ENCODE assay signal across 14 cellular contexts in the genomic region with DNA sequence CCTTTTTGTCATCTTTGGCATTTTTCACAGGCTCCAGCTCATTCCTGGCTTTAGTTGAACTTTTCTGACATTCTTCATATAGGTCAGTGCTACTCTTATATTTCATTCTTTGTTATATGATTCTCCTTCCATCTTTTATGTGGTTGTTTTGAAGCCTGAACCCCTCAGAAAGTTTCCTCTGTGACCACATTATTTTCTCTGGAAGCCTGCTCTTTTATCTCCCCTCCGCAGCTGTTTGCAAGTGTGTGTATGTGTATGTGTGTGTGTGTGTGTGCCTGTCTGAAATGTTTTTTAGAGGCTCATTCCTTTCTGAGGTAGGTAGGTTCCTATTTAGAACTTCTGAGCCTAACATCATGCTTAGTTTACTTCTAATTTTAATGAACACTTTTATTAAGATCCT. TPM values are rescaled to one million over a fixed set of nuclear protein-coding genes. Genes with fewer than 3 reads are reported as not detected.
"Had no signal": no experiment of that assay in that cellular context is flagged by ENCODE, and none has a peak within 500 bp of the region (broad histone marks: within the 10 kb centered on the region; RNA-seq: fewer than 3 reads in every experiment).

No MANE protein-coding gene starts in this region.

- H3K4me3 ChIP-seq: smooth muscle cell, tibial artery had no signal

- H3K4me2 ChIP-seq: smooth muscle cell had no signal

- H3K27ac ChIP-seq: tibial artery had no signal

- H3K4me1 ChIP-seq: tibial artery had no signal

- H3K9me3 ChIP-seq: tibial artery had no signal

- H3K36me3 ChIP-seq: tibial artery had no signal

- ATAC-seq: activated naive CD4-positive, alpha-beta T cell treated with anti-CD3 and anti-CD28 coated beads, Interleukin-2, amount 50 U/mL, for 72 hours; activated T-cell treated with anti-CD3 and anti-CD28 coated beads, Interleukin-2, amount 50 U/mL, for 4 hours; effector memory CD8-positive, alpha-beta T cell; natural killer cell; right cardiac atrium had no signal

- H3K27me3 ChIP-seq: tibial artery had no signal

- DNase-seq: activated CD4-positive, alpha-beta memory T cell treated with anti-CD3 and anti-CD28 coated beads for 36 hours; activated CD4-positive, alpha-beta T cell treated with anti-CD3 and anti-CD28 coated beads for 1 hour; activated effector memory CD4-positive, alpha-beta T cell treated with anti-CD3 and anti-CD28 coated beads, Interleukin-2, amount 50 U/mL, for 16 hours; activated T-cell treated with anti-CD3 and anti-CD28 coated beads, Interleukin-2, amount 50 U/mL, for 4 hours; cortex of kidney; effector memory CD8-positive, alpha-beta T cell; immature natural killer cell; mammary epithelial cell; natural killer cell; right cardiac atrium; tibial artery had no signal

RNA-seq across cellular contexts. Expression of a gene that starts 47.6 kb away (rescaled TPM):
- total RNA-seq: activated CD4-positive, alpha-beta memory T cell treated with anti-CD3 and anti-CD28 coated beads for 36 hours; activated naive CD4-positive, alpha-beta T cell treated with anti-CD3 and anti-CD28 coated beads, Interleukin-2, amount 50 U/mL, for 72 hours; activated T-cell treated with anti-CD3 and anti-CD28 coated beads, Interleukin-2, amount 50 U/mL, for 4 hours; mononuclear cell; natural killer cell had no signal
- polyA plus RNA-seq: immature natural killer cell had no signal
